In genomic region chr6:102798631-102799030, GRCh38 we compare ENCODE assay signal across 15 cellular contexts.
A peak's percentile ranks its signal among the peaks of the same experiment; 100 is the strongest.
DNase-seq lines count a peak whose midpoint lies in the region; ATAC-seq, FAIRE-seq and TF ChIP-seq lines count a peak whose summit lies in the region.
"Had no signal": no experiment of that assay in that cellular context is flagged by ENCODE, and none has a peak within 500 bp of the region (broad histone marks: within the 10 kb centered on the region; RNA-seq: fewer than 3 reads in every experiment).

No MANE protein-coding gene starts in this region.

- H3K4me3 ChIP-seq in HUES6 (ENCODE audit: low read depth, low read length) (peak overlapping the region; percentile 70), astrocyte (ENCODE audit: insufficient read depth, low read depth, low read length) (peak overlapping the region; percentile 17), iPS-18c (ENCODE audit: insufficient read depth, low read depth, low read length) (peak overlapping the region; percentile 61; the same call in 1 of the 2 replicates)
- H3K4me3 ChIP-seq: esophagus muscularis mucosa, right lobe of liver had no signal

- no peak for DNase-seq in astrocyte (ENCODE audit: low read depth)
- no peak for DNase-seq in stimulated activated effector memory CD8-positive, alpha-beta T cell treated with anti-CD3 and anti-CD28 coated beads, Interleukin-12 subunit alpha, Interleukin-12 subunit beta, amount 100 ng/mL, for 72 hours (ENCODE audit: low spot score in 2 of 2)
- no peak for DNase-seq in epidermal melanocyte (ENCODE audit: insufficient read length, low spot score)
- DNase-seq in CD1c-positive myeloid dendritic cell (ENCODE audit: extremely low spot score) = no peak
- no peak for DNase-seq in Right ventricle myocardium inferior (ENCODE audit: missing footprints)
- DNase-seq: activated naive CD4-positive, alpha-beta T cell; CD8-positive, alpha-beta memory T cell; kidney glomerular epithelial cell; MM.1S; right lobe of liver had no signal

- no peaks in the 10 kb centered on the region for H4K20me1 ChIP-seq in astrocyte (ENCODE audit: insufficient read depth, low read length)

- H3K4me2 ChIP-seq in astrocyte (ENCODE audit: low read length) = peak overlapping the region; percentile 63

- H3K4me1 Mint-ChIP-seq in astrocyte (ENCODE audit: low read depth, unreplicated experiment) = no peaks in the 10 kb centered on the region
- no peaks in the 10 kb centered on the region for H3K4me1 Mint-ChIP-seq in stimulated activated effector memory CD8-positive, alpha-beta T cell treated with anti-CD3 and anti-CD28 coated beads, Interleukin-12 subunit alpha, Interleukin-12 subunit beta, amount 100 ng/mL, for 72 hours
- H3K4me1 Mint-ChIP-seq: CD8-positive, alpha-beta memory T cell; central memory CD8-positive, alpha-beta T cell had no signal

- ATAC-seq in stimulated activated effector memory CD8-positive, alpha-beta T cell treated with anti-CD3 and anti-CD28 coated beads, Interleukin-12 subunit alpha, Interleukin-12 subunit beta, amount 100 ng/mL, for 72 hours = peak; percentile 11
- ATAC-seq in Right ventricle myocardium inferior = no peak

- TF ChIP-seq CTCF in astrocyte (IDR thresholded peaks at IDR 0.05; ENCODE audit: insufficient read depth, low read depth, low read length) = no peak

- H3K9ac ChIP-seq in HUES6 (ENCODE audit: low read length) (peak overlapping the region; percentile 57), astrocyte (ENCODE audit: low read length) (no peak overlapping the region)

- no peak overlapping the region for H3K27ac ChIP-seq in HUES6 (ENCODE audit: low read depth, low read length)
- no peak overlapping the region for H3K27ac ChIP-seq in astrocyte (ENCODE audit: low read depth, low read length)
- H3K27ac ChIP-seq: esophagus muscularis mucosa, HL-60, right lobe of liver had no signal

- H3K9me3 ChIP-seq in HUES6 (ENCODE audit: control insufficient read depth, insufficient read depth, low read depth, low read length) (no peaks in the 10 kb centered on the region), astrocyte (ENCODE audit: insufficient read depth, low read depth, low read length) (no peaks in the 10 kb centered on the region), iPS-18c (ENCODE audit: control insufficient read depth, insufficient read depth, low read length) (no peaks in the 10 kb centered on the region)
- H3K9me3 ChIP-seq: esophagus muscularis mucosa, right lobe of liver had no signal

- no peaks in the 10 kb centered on the region for H3K36me3 Mint-ChIP-seq in astrocyte (ENCODE audit: low read depth, unreplicated experiment)
- no peaks in the 10 kb centered on the region for H3K36me3 Mint-ChIP-seq in stimulated activated effector memory CD8-positive, alpha-beta T cell treated with anti-CD3 and anti-CD28 coated beads, Interleukin-12 subunit alpha, Interleukin-12 subunit beta, amount 100 ng/mL, for 72 hours
- H3K36me3 Mint-ChIP-seq: CD8-positive, alpha-beta memory T cell had no signal

- H3K79me2 ChIP-seq in astrocyte (ENCODE audit: insufficient read depth, low read length) = no peaks in the 10 kb centered on the region

- H3K4me1 ChIP-seq in HUES6 (ENCODE audit: control insufficient read depth, insufficient read depth, low read length) = 0 out of 2 replicates have a peak, but pooled peaks cover 3% of the 10 kb centered on the region
- H3K4me1 ChIP-seq in astrocyte (ENCODE audit: insufficient read depth, low read length) = no peaks in the 10 kb centered on the region
- H3K4me1 ChIP-seq: esophagus muscularis mucosa, right lobe of liver had no signal

- H3K27ac Mint-ChIP-seq in astrocyte (ENCODE audit: unreplicated experiment) = no peak overlapping the region
- no peak overlapping the region for H3K27ac Mint-ChIP-seq in stimulated activated effector memory CD8-positive, alpha-beta T cell treated with anti-CD3 and anti-CD28 coated beads, Interleukin-12 subunit alpha, Interleukin-12 subunit beta, amount 100 ng/mL, for 72 hours
- H3K27ac Mint-ChIP-seq: CD8-positive, alpha-beta memory T cell had no signal

- H3K27me3 Mint-ChIP-seq in astrocyte (ENCODE audit: low read depth, unreplicated experiment) = no peaks in the 10 kb centered on the region
- H3K27me3 Mint-ChIP-seq: central memory CD8-positive, alpha-beta T cell had no signal

- H3K4me3 Mint-ChIP-seq in astrocyte (ENCODE audit: unreplicated experiment) = peak overlapping the region; percentile 79
- H3K4me3 Mint-ChIP-seq in stimulated activated effector memory CD8-positive, alpha-beta T cell treated with anti-CD3 and anti-CD28 coated beads, Interleukin-12 subunit alpha, Interleukin-12 subunit beta, amount 100 ng/mL, for 72 hours = no peak overlapping the region
- H3K4me3 Mint-ChIP-seq: CD8-positive, alpha-beta memory T cell; central memory CD8-positive, alpha-beta T cell had no signal

- H3K9me3 Mint-ChIP-seq in astrocyte (ENCODE audit: unreplicated experiment) = no peaks in the 10 kb centered on the region
- H3K9me3 Mint-ChIP-seq in stimulated activated effector memory CD8-positive, alpha-beta T cell treated with anti-CD3 and anti-CD28 coated beads, Interleukin-12 subunit alpha, Interleukin-12 subunit beta, amount 100 ng/mL, for 72 hours = peaks cover 7% of the 10 kb centered on the region

- H3K27me3 ChIP-seq in HUES6 (ENCODE audit: control insufficient read depth, insufficient read depth, low read length) = no peaks in the 10 kb centered on the region
- H3K27me3 ChIP-seq in astrocyte (ENCODE audit: insufficient read depth, low read length) = no peaks in the 10 kb centered on the region
- H3K27me3 ChIP-seq: right lobe of liver had no signal

- FAIRE-seq in astrocyte (lab: Jason Lieb, UNC) = no peak

- peak overlapping the region; percentile 63 for H2AFZ ChIP-seq in astrocyte (ENCODE audit: low read depth, low read length)

- H3K36me3 ChIP-seq in HUES6 (ENCODE audit: control insufficient read depth, insufficient read depth, low read length) (no peaks in the 10 kb centered on the region), astrocyte (ENCODE audit: insufficient read depth, low read length) (no peaks in the 10 kb centered on the region)
- H3K36me3 ChIP-seq: esophagus muscularis mucosa, right lobe of liver had no signal

- intact Hi-C loops in Right ventricle myocardium inferior (cut with DNase I) = no loop called here

Comparison
In these comparisons a context has a peak if more than half of its experiments do, and no peak if none do; other contexts are left out.
1. H3K4me3 ChIP-seq: peak in every context shown above with its lines; median percentile 70 in HUES6; 61 in iPS-18c; 17 in astrocyte.